8 cellular contexts compared by ENCODE assay signal in genomic region chr1:91282695-91283420, GRCh38.
A peak's percentile ranks its signal among the peaks of the same experiment; 100 is the strongest.
DNase-seq lines count a peak whose midpoint lies in the region; ATAC-seq, FAIRE-seq and TF ChIP-seq lines count a peak whose summit lies in the region.

No MANE protein-coding gene starts in this region.

- no peak overlapping the region for H3K4me3 Mint-ChIP-seq in effector memory CD8-positive, alpha-beta T cell

- no peaks in the 10 kb centered on the region for H3K9me3 ChIP-seq in WERI-Rb-1 (ENCODE audit: severe bottlenecking)

- H3K36me3 Mint-ChIP-seq in effector memory CD8-positive, alpha-beta T cell (ENCODE audit: insufficient read depth): no peaks in the 10 kb centered on the region

- DNase-seq in HFF-Myc (ENCODE audit: extremely low read depth, low read depth): peak; percentile 50
- DNase-seq in NCI-H2171 (lab: John Stamatoyannopoulos, UW): peak; percentile 17
- DNase-seq in WERI-Rb-1: peak; percentile 38
- DNase-seq in effector memory CD8-positive, alpha-beta T cell: peak; percentile 25 to 42 (median 31)
- DNase-seq in medulla oblongata (ENCODE audit: extremely low spot score): peak; percentile 88
- peak; percentile 60 for DNase-seq in stimulated activated CD8-positive, alpha-beta memory T cell treated with anti-CD3 and anti-CD28 coated beads, Interleukin-4, amount 100 ng/mL, for 48 hours

- TF ChIP-seq CTCF in HFF-Myc (IDR thresholded peaks at IDR 0.05; ENCODE audit: low read depth, low read length, missing control alignments) (peak; percentile 73), WERI-Rb-1 (IDR thresholded peaks at IDR 0.05; ENCODE audit: low read depth, low read length) (peak; percentile 74)

- no peaks in the 10 kb centered on the region for H3K4me1 Mint-ChIP-seq in effector memory CD8-positive, alpha-beta T cell (ENCODE audit: low read depth in 2 of 2)

- no peaks in the 10 kb centered on the region for H3K27me3 ChIP-seq in WERI-Rb-1 (ENCODE audit: insufficient read depth, low read depth, severe bottlenecking)

- H3K27me3 Mint-ChIP-seq in effector memory CD8-positive, alpha-beta T cell: peaks cover 10 to 19% of the 10 kb centered on the region in 2 donors

- H3K4me3 ChIP-seq in HFF-Myc (replicated peaks; ENCODE audit: low read depth, low read length): no peak overlapping the region
- H3K4me3 ChIP-seq in WERI-Rb-1 (ENCODE audit: low read depth, low read length): no peak overlapping the region

- H3K9me3 Mint-ChIP-seq in effector memory CD8-positive, alpha-beta T cell: no peaks in the 10 kb centered on the region

- no peak overlapping the region for H3K27ac ChIP-seq in WERI-Rb-1

- H3K36me3 ChIP-seq in WERI-Rb-1: no peaks in the 10 kb centered on the region

- peak; percentile 41 for ATAC-seq in effector memory CD8-positive, alpha-beta T cell (replicated peaks)
- ATAC-seq in HG02938 (IDR thresholded peaks at IDR 0.05; ENCODE audit: unreplicated experiment): no peak

- FAIRE-seq in G401.6 (lab: Jason Lieb, UNC): peak; percentile 95

- H3K27ac Mint-ChIP-seq in effector memory CD8-positive, alpha-beta T cell: no peak overlapping the region

Comparison
In these comparisons a context has a peak if more than half of its experiments do, and no peak if none do; other contexts are left out.
1. DNase-seq: peak in every context shown above with its lines; median percentile 88 in medulla oblongata; 60 in stimulated activated CD8-positive, alpha-beta memory T cell treated with anti-CD3 and anti-CD28 coated beads, Interleukin-4, amount 100 ng/mL, for 48 hours; 50 in HFF-Myc; 38 in WERI-Rb-1; 31 in effector memory CD8-positive, alpha-beta T cell; 17 in NCI-H2171.